ENCODE assay signal across 26 cellular contexts in genomic region chr2:118121101-118121500, GRCh38.
"Had no signal": no experiment of that assay in that cellular context is flagged by ENCODE, and none has a peak within 500 bp of the region (broad histone marks: within the 10 kb centered on the region; RNA-seq: fewer than 3 reads in every experiment).

No MANE protein-coding gene starts in this region.

- H3K9me3 ChIP-seq: body of pancreas, esophagus muscularis mucosa, gastroesophageal sphincter, prostate gland, right atrium auricular region, vagina had no signal

- H3K27me3 ChIP-seq: body of pancreas, esophagus muscularis mucosa, gastroesophageal sphincter, right atrium auricular region, vagina had no signal

- DNase-seq: activated CD4-positive, alpha-beta T cell treated with anti-CD3 and anti-CD28 coated beads, Interleukin-2, amount 10 ng/mL, durations not matched to agents 7 days and 5 days; activated CD4-positive, CD25-positive, alpha-beta regulatory T cell treated with anti-CD3 and anti-CD28 coated beads, Interleukin-2, amount 50 U/mL, for 72 hours; activated CD8-positive, alpha-beta T cell treated with anti-CD3 and anti-CD28 coated beads for 36 hours; activated gamma-delta T cell; activated naive CD4-positive, alpha-beta T cell treated with anti-CD3 and anti-CD28 coated beads, Interleukin-2, amount 50 U/mL, for 16 hours; activated naive CD8-positive, alpha-beta T cell treated with anti-CD3 and anti-CD28 coated beads, Interleukin-2, amount 50 U/mL, for 24 hours; anterior cingulate cortex; dermis blood vessel endothelial cell; effector CD8-positive, alpha-beta T cell; head of caudate nucleus; hypothalamus; left ventricle myocardium superior; mammary epithelial cell; naive thymus-derived CD8-positive, alpha-beta T cell; stimulated activated CD4-positive, alpha-beta T cell treated with anti-CD3 and anti-CD28 coated beads, Interleukin-2, amount 100 ng/mL, for 24 hours; trophoblast cell; WERI-Rb-1 had no signal

- H3K4me1 ChIP-seq: prostate gland had no signal

- H3K9me3 Mint-ChIP-seq: activated CD4-positive, alpha-beta T cell treated with anti-CD3 and anti-CD28 coated beads, Interleukin-2, amount 10 ng/mL, durations not matched to agents 7 days and 5 days; activated CD8-positive, alpha-beta T cell treated with anti-CD3 and anti-CD28 coated beads for 36 hours; activated naive CD8-positive, alpha-beta T cell treated with anti-CD3 and anti-CD28 coated beads, Interleukin-2, amount 50 U/mL, for 24 hours; activated T-helper 1 cell treated with anti-CD3 and anti-CD28 coated beads, Interleukin-12 subunit alpha, Interleukin-12 subunit beta, Interleukin-2, Interleukin-4 antibody, amounts not matched to agents 30 ng/mL and 10 ng/mL and 1 ng/mL, durations not matched to agents 14 hours and 24 hours and 36 hours; mesothelial cell of epicardium; naive thymus-derived CD8-positive, alpha-beta T cell; stimulated activated memory B cell treated with anti-CD40 and anti-IgM and Interleukin-4, amounts not matched to agents 10 μg/mL and 1 μg/mL and 100 μg/mL, for 72 hours had no signal

- H3K27ac Mint-ChIP-seq: activated CD4-positive, alpha-beta T cell treated with anti-CD3 and anti-CD28 coated beads, Interleukin-2, amount 10 ng/mL, durations not matched to agents 7 days and 5 days; activated CD8-positive, alpha-beta T cell treated with anti-CD3 and anti-CD28 coated beads for 36 hours; activated naive CD8-positive, alpha-beta T cell treated with anti-CD3 and anti-CD28 coated beads, Interleukin-2, amount 50 U/mL, for 24 hours; activated T-helper 1 cell treated with anti-CD3 and anti-CD28 coated beads, Interleukin-12 subunit alpha, Interleukin-12 subunit beta, Interleukin-2, Interleukin-4 antibody, amounts not matched to agents 30 ng/mL and 10 ng/mL and 1 ng/mL, durations not matched to agents 14 hours and 24 hours and 36 hours; mesothelial cell of epicardium; naive thymus-derived CD8-positive, alpha-beta T cell; stimulated activated memory B cell treated with anti-CD40 and anti-IgM and Interleukin-4, amounts not matched to agents 10 μg/mL and 1 μg/mL and 100 μg/mL, for 72 hours had no signal

- H3K4me1 Mint-ChIP-seq: activated CD4-positive, alpha-beta T cell treated with anti-CD3 and anti-CD28 coated beads, Interleukin-2, amount 10 ng/mL, durations not matched to agents 7 days and 5 days; activated naive CD8-positive, alpha-beta T cell treated with anti-CD3 and anti-CD28 coated beads, Interleukin-2, amount 50 U/mL, for 24 hours had no signal

- H3K4me3 Mint-ChIP-seq: activated CD4-positive, alpha-beta T cell treated with anti-CD3 and anti-CD28 coated beads, Interleukin-2, amount 10 ng/mL, durations not matched to agents 7 days and 5 days; activated CD8-positive, alpha-beta T cell treated with anti-CD3 and anti-CD28 coated beads for 36 hours; activated naive CD8-positive, alpha-beta T cell treated with anti-CD3 and anti-CD28 coated beads, Interleukin-2, amount 50 U/mL, for 24 hours; activated T-helper 1 cell treated with anti-CD3 and anti-CD28 coated beads, Interleukin-12 subunit alpha, Interleukin-12 subunit beta, Interleukin-2, Interleukin-4 antibody, amounts not matched to agents 30 ng/mL and 10 ng/mL and 1 ng/mL, durations not matched to agents 14 hours and 24 hours and 36 hours; mesothelial cell of epicardium; naive thymus-derived CD8-positive, alpha-beta T cell; stimulated activated memory B cell treated with anti-CD40 and anti-IgM and Interleukin-4, amounts not matched to agents 10 μg/mL and 1 μg/mL and 100 μg/mL, for 72 hours had no signal

- H3K36me3 ChIP-seq: esophagus muscularis mucosa, gastroesophageal sphincter, prostate gland, right atrium auricular region, vagina, WERI-Rb-1 had no signal

- H3K27ac ChIP-seq: body of pancreas, esophagus muscularis mucosa, gastroesophageal sphincter, prostate gland, right atrium auricular region, vagina, WERI-Rb-1 had no signal

- H3K36me3 Mint-ChIP-seq: mesothelial cell of epicardium; naive thymus-derived CD8-positive, alpha-beta T cell; stimulated activated memory B cell treated with anti-CD40 and anti-IgM and Interleukin-4, amounts not matched to agents 10 μg/mL and 1 μg/mL and 100 μg/mL, for 72 hours had no signal

- H3K4me3 ChIP-seq: body of pancreas, esophagus muscularis mucosa, gastroesophageal sphincter, prostate gland, right atrium auricular region, vagina had no signal
